16 cellular contexts compared by ENCODE assay signal in the genomic region with DNA sequence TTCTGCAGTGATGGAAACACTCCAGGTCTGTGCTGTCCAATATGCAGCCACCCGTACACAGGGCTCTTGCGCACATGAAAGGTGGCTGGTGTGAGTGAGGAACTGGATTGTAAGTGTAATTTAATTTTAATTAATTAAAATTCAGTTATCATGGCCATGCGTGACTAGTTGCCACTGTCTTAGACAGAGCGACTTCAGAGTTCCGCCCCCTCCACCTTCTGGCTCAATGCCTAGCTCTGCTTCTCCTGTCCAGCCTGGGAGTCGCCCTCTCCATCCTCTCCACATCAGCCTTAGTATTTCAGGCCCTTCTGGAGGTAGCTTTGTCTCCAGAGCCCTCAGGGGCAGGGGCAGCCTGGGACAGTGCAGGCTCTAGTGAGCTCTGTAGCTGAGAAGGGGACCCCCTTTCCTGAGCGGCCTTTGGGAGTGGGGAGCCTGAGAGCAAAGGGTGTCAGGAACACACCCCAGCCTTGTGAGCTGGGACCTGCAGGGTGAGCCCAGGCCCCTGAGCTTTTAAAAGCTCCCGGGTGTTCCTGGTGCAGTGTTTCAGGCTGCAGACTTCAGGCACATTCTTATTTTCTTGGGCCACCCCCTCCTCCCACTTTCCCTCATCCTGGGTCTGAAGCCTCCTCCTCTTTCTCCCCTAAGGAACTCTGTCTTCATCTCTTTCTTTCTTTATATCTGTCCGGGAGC.
DNase-seq lines count a peak whose midpoint lies in the region; ATAC-seq and TF ChIP-seq lines count a peak whose summit lies in the region.
"Had no signal": no experiment of that assay in that cellular context is flagged by ENCODE, and none has a peak within 500 bp of the region (broad histone marks: within the 10 kb centered on the region; RNA-seq: fewer than 3 reads in every experiment).

No MANE protein-coding gene starts in this region.

- H3K9me3 Mint-ChIP-seq in stimulated activated naive CD8-positive, alpha-beta T cell treated with anti-CD3 and anti-CD28 coated beads, Interleukin-15, Interleukin-2, amounts not matched to agents 100 ng/mL and 50 ng/mL, for 24 hours = no peaks in the 10 kb centered on the region
- H3K9me3 Mint-ChIP-seq in activated B cell treated with CpG ODN at 0.5 μM for 24 hours = no peaks in the 10 kb centered on the region
- H3K9me3 Mint-ChIP-seq: neural crest cell had no signal

- no peak for ATAC-seq in stimulated activated naive CD8-positive, alpha-beta T cell treated with anti-CD3 and anti-CD28 coated beads, Interleukin-15, Interleukin-2, amounts not matched to agents 100 U/mL and 50 U/mL, for 24 hours
- ATAC-seq in activated B cell treated with CpG ODN at 0.5 μM for 24 hours (ENCODE audit: low read depth) (no peak), left cardiac atrium (no peak), GM21576 (IDR thresholded peaks at IDR 0.05; ENCODE audit: unreplicated experiment) (no peak)

- no peak for DNase-seq in stimulated activated naive CD8-positive, alpha-beta T cell treated with anti-CD3 and anti-CD28 coated beads, Interleukin-15, Interleukin-2, amounts not matched to agents 100 U/mL and 50 U/mL, for 24 hours
- peak; percentile 12 for DNase-seq in activated B cell treated with CpG ODN at 0.5 μM for 24 hours
- DNase-seq in islet precursor cell = peak; percentile 41
- DNase-seq in left cardiac atrium = no peak
- DNase-seq in stimulated activated CD4-positive, alpha-beta T cell treated with anti-CD3 and anti-CD28 coated beads, Interleukin-12 subunit alpha, Interleukin-12 subunit beta, amount 100 ng/mL, for 4 hours = no peak
- DNase-seq: activated CD4-positive, alpha-beta T cell treated with anti-CD3 and anti-CD28 coated beads, Interleukin-2, amount 50 U/mL, for 48 hours; cerebellar nuclear complex; effector CD4-positive, alpha-beta T cell; EL; esophagus squamous epithelium; KG1; NCI-H1092 treated with DMSO at 0.1 percent for 48 hours; testis had no signal

- peak overlapping the region; percentile 85 for H3K27ac Mint-ChIP-seq in stimulated activated naive CD8-positive, alpha-beta T cell treated with anti-CD3 and anti-CD28 coated beads, Interleukin-15, Interleukin-2, amounts not matched to agents 100 ng/mL and 50 ng/mL, for 24 hours
- H3K27ac Mint-ChIP-seq in activated B cell treated with CpG ODN at 0.5 μM for 24 hours = peak overlapping the region; percentile 16

- H3K4me3 Mint-ChIP-seq in stimulated activated naive CD8-positive, alpha-beta T cell treated with anti-CD3 and anti-CD28 coated beads, Interleukin-15, Interleukin-2, amounts not matched to agents 100 ng/mL and 50 ng/mL, for 24 hours = peak overlapping the region; percentile 38
- peak overlapping the region; percentile 13 for H3K4me3 Mint-ChIP-seq in activated B cell treated with CpG ODN at 0.5 μM for 24 hours
- H3K4me3 Mint-ChIP-seq: neural crest cell had no signal

- POLR2A ChIA-PET in activated B cell treated with CpG ODN at 0.5 μM for 24 hours (lab: Charles Lee) = interaction anchor here (1.0 to 1.6 kb wide), 4 partner anchors 8 to 33 kb away, joined by 3 to 6 read pairs (median 3); no protein-coding TSS in a partner anchor

- TF ChIP-seq CTCF in activated B cell treated with CpG ODN at 0.5 μM for 24 hours (IDR thresholded peaks at IDR 0.05) = no peak

- intact Hi-C loops in activated B cell treated with CpG ODN at 0.5 μM for 24 hours (cut with micrococcal nuclease) (loop anchor here (10.0 kb wide), 1 partner anchor 444 kb away; no protein-coding TSS in a partner anchor), left cardiac atrium (cut with DNase I) (no loop called here)

- CTCF ChIA-PET in activated B cell treated with CpG ODN at 0.5 μM for 24 hours (lab: Charles Lee) = interaction anchor here (1.0 to 4.3 kb wide), 2 partner anchors 17 to 178 kb away, joined by 3 to 31 read pairs; no protein-coding TSS in a partner anchor

- H3K27me3 Mint-ChIP-seq in stimulated activated naive CD8-positive, alpha-beta T cell treated with anti-CD3 and anti-CD28 coated beads, Interleukin-15, Interleukin-2, amounts not matched to agents 100 ng/mL and 50 ng/mL, for 24 hours = no peaks in the 10 kb centered on the region
- no peaks in the 10 kb centered on the region for H3K27me3 Mint-ChIP-seq in activated B cell treated with CpG ODN at 0.5 μM for 24 hours

- H3K36me3 Mint-ChIP-seq in stimulated activated naive CD8-positive, alpha-beta T cell treated with anti-CD3 and anti-CD28 coated beads, Interleukin-15, Interleukin-2, amounts not matched to agents 100 ng/mL and 50 ng/mL, for 24 hours (ENCODE audit: low read depth) = no peaks in the 10 kb centered on the region
- no peaks in the 10 kb centered on the region for H3K36me3 Mint-ChIP-seq in activated B cell treated with CpG ODN at 0.5 μM for 24 hours (ENCODE audit: low read depth)

- H3K4me1 Mint-ChIP-seq in stimulated activated naive CD8-positive, alpha-beta T cell treated with anti-CD3 and anti-CD28 coated beads, Interleukin-15, Interleukin-2, amounts not matched to agents 100 ng/mL and 50 ng/mL, for 24 hours (ENCODE audit: low read depth) = peaks cover 57% of the 10 kb centered on the region
- H3K4me1 Mint-ChIP-seq in activated B cell treated with CpG ODN at 0.5 μM for 24 hours = peaks cover 87% of the 10 kb centered on the region

Comparison
In these comparisons a context has a peak if more than half of its experiments do, and no peak if none do; other contexts are left out.
1. DNase-seq: peak in activated B cell treated with CpG ODN at 0.5 μM for 24 hours (single experiment) and islet precursor cell (single experiment); none in stimulated activated naive CD8-positive, alpha-beta T cell treated with anti-CD3 and anti-CD28 coated beads, Interleukin-15, Interleukin-2, amounts not matched to agents 100 U/mL and 50 U/mL, for 24 hours (single experiment), left cardiac atrium (single experiment) and stimulated activated CD4-positive, alpha-beta T cell treated with anti-CD3 and anti-CD28 coated beads, Interleukin-12 subunit alpha, Interleukin-12 subunit beta, amount 100 ng/mL, for 4 hours (single experiment).